ENCODE assay signal across 1 cellular context in genomic region chrX:128106630-128107029, GRCh38.
TF ChIP-seq lines count a peak whose summit lies in the region.

No MANE protein-coding gene starts in this region.

TF ChIP-seq in SK-N-SH treated with all-trans-retinoic acid at 6 μM for 48 hours, 23 proteins besides CTCF, POLR2A, EP300 and RAD21 (continued from another document):
- TF ChIP-seq TSHZ2 (CRISPR knock-in tag; IDR thresholded peaks at IDR 0.05) (no peak), TOX (CRISPR knock-in tag; IDR thresholded peaks at IDR 0.05; ENCODE audit: borderline replicate concordance) (no peak), TCF4 (CRISPR knock-in tag; IDR thresholded peaks at IDR 0.05; ENCODE audit: borderline replicate concordance) (no peak)
